Comparison of ENCODE assay signal across 13 cellular contexts in the genomic region with DNA sequence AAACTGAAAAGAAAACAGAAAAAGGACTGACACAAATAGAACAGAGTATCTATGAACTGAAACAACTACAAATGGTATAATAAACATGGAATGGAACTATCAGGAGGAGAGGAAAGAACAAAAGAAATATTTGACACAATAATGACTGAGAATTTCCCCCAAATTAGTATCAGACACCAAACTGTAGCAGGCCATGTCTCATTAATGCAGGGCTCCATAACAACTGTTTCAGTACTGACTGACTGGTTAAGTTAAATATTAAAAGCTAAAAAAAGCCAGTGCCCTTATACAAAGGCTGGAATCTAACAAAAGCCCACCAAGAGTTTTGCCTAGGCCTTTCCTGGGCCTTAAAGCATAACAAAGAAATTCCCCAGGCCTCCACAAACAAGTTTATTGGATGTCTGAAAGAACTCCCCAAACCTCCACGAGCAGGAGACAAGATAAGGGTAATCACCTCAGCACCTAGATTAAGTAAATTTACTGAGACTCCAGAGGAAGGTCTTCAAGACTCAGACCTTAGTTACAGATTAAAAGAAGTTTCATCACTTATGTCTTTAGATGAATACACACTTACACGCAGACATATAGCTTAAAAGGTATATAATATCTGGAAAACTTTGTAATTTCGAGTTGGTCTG. TPM values are rescaled to one million over a fixed set of nuclear protein-coding genes. Genes with fewer than 3 reads are reported as not detected.
DNase-seq lines count a peak whose midpoint lies in the region; ATAC-seq and FAIRE-seq lines count a peak whose summit lies in the region.
"Had no signal": no experiment of that assay in that cellular context is flagged by ENCODE, and none has a peak within 500 bp of the region (broad histone marks: within the 10 kb centered on the region; RNA-seq: fewer than 3 reads in every experiment).

No MANE protein-coding gene starts in this region.

- H2BK5ac ChIP-seq in mesendoderm (ENCODE audit: low read length): no peak overlapping the region

- no peak overlapping the region for H2BK120ac ChIP-seq in mesendoderm (ENCODE audit: low read depth, low read length)

- WGBS in HUES64: 43% methylated on average over 2 of the region's 3 CpGs
- WGBS in mesendoderm (ENCODE audit: extremely low coverage, insufficient coverage, low lambda C conversion rate): no CpG with 5 or more reads among the region's 3 CpGs

- no peak overlapping the region for H4K8ac ChIP-seq in mesendoderm (ENCODE audit: low read depth, low read length)

- H3K4me3 ChIP-seq in HUES64 (ENCODE audit: low read length): peak overlapping the region; percentile 17
- H3K4me3 ChIP-seq in mesendoderm (ENCODE audit: low read length): no peak overlapping the region
- H3K4me3 ChIP-seq: SJSA1 had no signal

- H3K9ac ChIP-seq in HUES64 (ENCODE audit: low read depth, low read length): peak overlapping the region; percentile 29; the same call in 1 of the 2 replicates
- H3K9ac ChIP-seq in mesendoderm (ENCODE audit: low read length): peak overlapping the region; percentile 21

- H4K5ac ChIP-seq in mesendoderm (ENCODE audit: low read length): no peak overlapping the region

- no peak overlapping the region for H2BK15ac ChIP-seq in mesendoderm (replicated peaks; ENCODE audit: low read depth)

- no peak overlapping the region for H3K4me2 ChIP-seq in mesendoderm (ENCODE audit: low read length)

- FAIRE-seq in GM18507 (lab: Jason Lieb, UNC): peak; percentile 91

- no peaks in the 10 kb centered on the region for H3K9me3 ChIP-seq in HUES64 (ENCODE audit: insufficient read depth, low read depth, low read length)
- H3K9me3 ChIP-seq: SJSA1 had no signal

- H3K79me1 ChIP-seq in mesendoderm (ENCODE audit: low read length): peaks cover 2% of the 10 kb centered on the region

- H3K18ac ChIP-seq in mesendoderm (ENCODE audit: low read length): no peak overlapping the region

- H3K27me3 ChIP-seq in HUES64 (ENCODE audit: insufficient read depth, low read length): no peaks in the 10 kb centered on the region
- no peaks in the 10 kb centered on the region for H3K27me3 ChIP-seq in mesendoderm (ENCODE audit: insufficient read depth, low read length, poor library complexity)
- H3K27me3 ChIP-seq: SJSA1 had no signal

- no peak overlapping the region for H2AK5ac ChIP-seq in mesendoderm (ENCODE audit: low read length)

- DNase-seq in GM18507 (ENCODE audit: extremely low spot score, insufficient read length, low read depth) (no peak), mesendoderm (peak; percentile 84), SW 1271 (lab: John Stamatoyannopoulos, UW) (no peak), HPDE6-E6E7 (ENCODE audit: extremely low spot score) (no peak), caudate nucleus (lab: John Stamatoyannopoulos, UW) (no peak)
- no peak for DNase-seq in activated naive CD4-positive, alpha-beta T cell (lab: John Stamatoyannopoulos, UW)
- DNase-seq: activated CD4-positive, alpha-beta T cell treated with anti-CD3 and anti-CD28 coated beads for 48 hours; head of caudate nucleus; KG1; NCI-H446 treated with DMSO at 0.1 percent for 48 hours had no signal

- H3K4me1 ChIP-seq in HUES64 (ENCODE audit: insufficient read depth, low read length) (peaks cover 55% of the 10 kb centered on the region), mesendoderm (ENCODE audit: control insufficient read depth, low read depth, low read length) (peaks cover 2% of the 10 kb centered on the region)

- peak overlapping the region; percentile 72 for H3K27ac ChIP-seq in HUES64 (ENCODE audit: low read depth, low read length)
- no peak overlapping the region for H3K27ac ChIP-seq in mesendoderm (ENCODE audit: low read depth, low read length)
- no peak overlapping the region for H3K27ac ChIP-seq in caudate nucleus (ENCODE audit: low read depth, low read length)
- H3K27ac ChIP-seq: SJSA1 had no signal

- H3K23ac ChIP-seq in mesendoderm (ENCODE audit: low read length): no peak overlapping the region

- ATAC-seq in GM21737 (IDR thresholded peaks at IDR 0.05; ENCODE audit: unreplicated experiment): peak; percentile 53

- peaks cover 13% of the 10 kb centered on the region for H3K79me2 ChIP-seq in mesendoderm (ENCODE audit: control insufficient read depth, insufficient read depth, low read length)

- H3K36me3 ChIP-seq in HUES64 (ENCODE audit: insufficient read depth, low read length) (peaks cover 32% of the 10 kb centered on the region), mesendoderm (ENCODE audit: control insufficient read depth, insufficient read depth, low read length) (no peaks in the 10 kb centered on the region)

- no peak overlapping the region for H3K56ac ChIP-seq in mesendoderm (ENCODE audit: low read length)

- no peak overlapping the region for H3K4ac ChIP-seq in mesendoderm (ENCODE audit: low read depth, low read length)

RNA-seq across cellular contexts. Expression of gene KPNA1, which starts 45.7 kb away (rescaled TPM):
- 36.5 TPM for polyA plus RNA-seq in HUES64 (2013, experiment 1 of 2)
- polyA plus RNA-seq in HUES64 (2013, experiment 2 of 2): 37.7 TPM
- polyA plus RNA-seq in mesendoderm (2013, experiment 1 of 2): 41.4 TPM
- polyA plus RNA-seq in mesendoderm (2013, experiment 2 of 2): 41.0 TPM

RNA-seq across cellular contexts. Expression of gene WDR5B, which starts 53.2 kb away (rescaled TPM):
- polyA plus RNA-seq in HUES64 (2013, experiment 1 of 2): 2.6 TPM
- polyA plus RNA-seq in HUES64 (2013, experiment 2 of 2): 3.6 TPM
- 1.8 TPM for polyA plus RNA-seq in mesendoderm (2013, experiment 1 of 2)
- polyA plus RNA-seq in mesendoderm (2013, experiment 2 of 2): 1.9 TPM
